Comparison of ENCODE assay signal across 1 cellular context in the genomic region with DNA sequence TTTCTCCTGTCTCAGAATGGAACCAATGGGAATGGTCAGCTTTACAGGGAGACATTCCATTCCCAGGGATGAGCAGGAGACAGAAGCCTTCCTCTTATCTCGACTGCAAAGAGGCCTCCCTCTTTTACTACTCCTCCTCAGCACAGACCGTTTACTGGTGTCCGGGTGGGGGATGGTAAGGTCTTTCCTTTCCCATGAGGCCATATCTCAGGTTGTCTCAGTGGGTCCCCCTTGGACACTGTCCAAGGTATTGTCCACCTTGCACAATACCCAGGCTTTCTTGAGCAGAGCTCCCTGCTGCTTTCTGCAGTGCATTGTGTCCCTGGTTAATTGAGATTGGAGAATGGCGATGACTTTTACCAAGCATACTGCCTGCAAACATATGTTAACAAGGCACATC.
TF ChIP-seq lines count a peak whose summit lies in the region.

No MANE protein-coding gene starts in this region.

TF ChIP-seq in WTC11, 78 proteins besides CTCF, POLR2A, EP300 and RAD21 (continued from another document):
- TF ChIP-seq FOXJ3 (CRISPR knock-in tag; IDR thresholded peaks at IDR 0.05; ENCODE audit: borderline replicate concordance): no peak
- no peak for TF ChIP-seq ZNF121 (CRISPR knock-in tag; IDR thresholded peaks at IDR 0.05)
- no peak for TF ChIP-seq AR (CRISPR knock-in tag; IDR thresholded peaks at IDR 0.05)
- TF ChIP-seq, protein P1, sequence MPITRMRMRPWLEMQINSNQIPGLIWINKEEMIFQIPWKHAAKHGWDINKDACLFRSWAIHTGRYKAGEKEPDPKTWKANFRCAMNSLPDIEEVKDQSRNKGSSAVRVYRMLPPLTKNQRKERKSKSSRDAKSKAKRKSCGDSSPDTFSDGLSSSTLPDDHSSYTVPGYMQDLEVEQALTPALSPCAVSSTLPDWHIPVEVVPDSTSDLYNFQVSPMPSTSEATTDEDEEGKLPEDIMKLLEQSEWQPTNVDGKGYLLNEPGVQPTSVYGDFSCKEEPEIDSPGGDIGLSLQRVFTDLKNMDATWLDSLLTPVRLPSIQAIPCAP (CRISPR knock-in tag; IDR thresholded peaks at IDR 0.05): no peak
- TF ChIP-seq RORB (CRISPR knock-in tag; IDR thresholded peaks at IDR 0.05): no peak
